Comparison of ENCODE assay signal across 28 cellular contexts in the genomic region with DNA sequence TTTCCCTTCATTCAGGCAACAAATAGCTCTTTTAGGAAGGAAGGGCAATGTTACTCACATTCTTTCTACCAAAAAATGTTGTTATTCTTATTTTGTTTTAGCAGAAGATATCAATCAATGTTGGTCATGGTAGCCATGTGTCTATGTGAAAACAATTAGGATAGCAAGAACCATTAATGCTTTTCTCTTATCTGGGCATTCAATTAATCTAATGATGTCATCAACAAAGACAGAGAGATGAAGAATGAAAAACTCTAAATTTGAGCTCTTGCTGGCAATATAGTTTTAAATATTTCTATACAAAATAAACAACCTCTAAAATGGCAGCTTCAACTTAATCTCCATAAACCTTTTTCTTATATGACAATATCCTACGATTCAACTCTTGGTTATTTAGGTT.
"Had no signal": no experiment of that assay in that cellular context is flagged by ENCODE, and none has a peak within 500 bp of the region (broad histone marks: within the 10 kb centered on the region; RNA-seq: fewer than 3 reads in every experiment).

No MANE protein-coding gene starts in this region.

- H3K9me3 ChIP-seq: body of pancreas, esophagus squamous epithelium, gastrocnemius medialis, heart left ventricle had no signal

- DNase-seq: activated CD4-positive, alpha-beta T cell treated with anti-CD3 and anti-CD28 coated beads for 48 hours; activated CD4-positive, alpha-beta T cell treated with anti-CD3 and anti-CD28 coated beads, Interleukin-2, amount 50 U/mL, for 1 hour; activated CD4-positive, alpha-beta T cell treated with anti-CD3 and anti-CD28 coated beads, Interleukin-2, amount 50 U/mL, for 48 hours; activated CD8-positive, alpha-beta memory T cell treated with anti-CD3 and anti-CD28 coated beads for 24 hours; activated CD8-positive, alpha-beta T cell treated with anti-CD3 and anti-CD28 coated beads for 36 hours; activated effector memory CD4-positive, alpha-beta T cell treated with Interleukin-2 at 50 U/mL for 16 hours; activated gamma-delta T cell treated with Interleukin-2 at 50 U/mL for 16 hours; activated naive CD4-positive, alpha-beta T cell treated with anti-CD3 and anti-CD28 coated beads, Interleukin-2, amount 50 U/mL, for 16 hours; activated naive CD4-positive, alpha-beta T cell treated with Interleukin-2 at 50 U/mL for 16 hours; activated T-cell treated with anti-CD3 and anti-CD28 coated beads, Interleukin-2, amount 50 U/mL, for 4 hours; amniotic stem cell; anterior cingulate cortex; body of pancreas; caudate nucleus; cortex of kidney; dermis blood vessel endothelial cell; effector CD4-positive, alpha-beta T cell; effector memory CD8-positive, alpha-beta T cell; esophagus squamous epithelium; gastrocnemius medialis; glutamatergic neuron; heart left ventricle; T-helper 1 cell; T-helper 17 cell had no signal

- H3K27ac ChIP-seq: body of pancreas, epithelial cell of prostate, esophagus squamous epithelium, gastrocnemius medialis, heart left ventricle, VCaP had no signal

- H3K4me1 ChIP-seq: body of pancreas, esophagus squamous epithelium, gastrocnemius medialis, heart left ventricle had no signal

- H3K27me3 ChIP-seq: body of pancreas, esophagus squamous epithelium, gastrocnemius medialis, heart left ventricle had no signal

- ATAC-seq: activated CD8-positive, alpha-beta T cell treated with anti-CD3 and anti-CD28 coated beads for 36 hours; activated T-cell treated with anti-CD3 and anti-CD28 coated beads, Interleukin-2, amount 50 U/mL, for 4 hours; activated T-helper 17 cell treated with anti-CD3 and anti-CD28 coated beads, Interleukin-2, amount 50 U/mL, for 72 hours; body of pancreas; effector memory CD8-positive, alpha-beta T cell; gastrocnemius medialis; heart left ventricle; T-helper 17 cell; WTC11 had no signal

- H3K36me3 ChIP-seq: esophagus squamous epithelium, gastrocnemius medialis, heart left ventricle had no signal

- H3K4me3 ChIP-seq: body of pancreas, esophagus squamous epithelium, gastrocnemius medialis, heart left ventricle had no signal
